Comparison of ENCODE assay signal across 8 cellular contexts in the genomic region with DNA sequence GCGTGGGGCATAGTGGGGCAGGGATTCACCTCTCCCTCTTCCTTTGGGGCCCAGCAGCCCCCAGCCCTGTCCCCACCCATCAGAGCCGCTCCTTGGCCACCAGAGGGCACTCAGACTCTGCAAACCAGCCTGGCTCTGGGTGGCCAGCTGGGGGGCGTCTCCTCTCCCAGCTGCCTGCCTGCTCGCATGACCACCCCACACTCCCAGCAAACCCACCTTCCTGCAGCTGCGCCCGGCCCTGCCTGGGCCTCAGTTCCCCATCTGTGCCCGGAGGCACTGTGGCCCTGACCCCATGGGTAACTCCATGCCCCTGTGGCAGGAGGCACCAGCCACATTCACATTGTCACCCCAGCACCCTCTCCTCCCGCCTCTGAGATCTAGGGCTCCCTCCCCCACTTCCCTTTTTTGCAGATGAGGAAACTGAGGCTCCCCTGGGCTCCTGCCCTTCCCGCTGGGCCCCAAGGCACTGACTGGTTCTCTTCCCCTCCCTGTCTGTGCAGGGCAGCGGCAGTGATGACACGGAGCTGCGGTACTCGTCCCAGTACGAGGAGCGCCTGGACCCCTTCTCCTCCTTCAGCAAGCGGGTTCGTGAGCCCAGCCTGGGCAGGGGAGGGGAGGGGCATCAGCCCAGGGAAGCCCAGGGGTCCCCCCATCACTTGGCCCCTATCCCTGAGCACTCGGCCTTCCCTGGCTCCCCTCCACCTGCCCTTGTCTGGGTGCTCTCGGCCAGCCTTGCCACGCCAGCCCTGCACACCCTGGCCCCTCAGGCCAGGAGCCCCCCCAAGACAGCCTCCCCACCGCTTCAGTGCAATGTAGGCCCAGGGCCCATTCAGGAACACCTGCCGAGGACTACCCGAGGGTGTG. TPM values are rescaled to one million over a fixed set of nuclear protein-coding genes. Genes with fewer than 3 reads are reported as not detected.
DNase-seq lines count a peak whose midpoint lies in the region; ATAC-seq and TF ChIP-seq lines count a peak whose summit lies in the region.

No MANE protein-coding gene starts in this region.

- ATAC-seq in HG02973 (IDR thresholded peaks at IDR 0.05; ENCODE audit: unreplicated experiment) (peak; percentile 69), esophagus mucosa (peak; percentile 59), aorta (ENCODE audit: low FRiP score) (peak; percentile 75)

- TF ChIP-seq CTCF in GM12874 (IDR thresholded peaks at IDR 0.05; ENCODE audit: insufficient read depth, low read depth, low read length) (peak; percentile 94), neural crest cell (conservative IDR thresholded peaks at IDR 0.05) (peak; percentile 95)

- peaks cover 11% of the 10 kb centered on the region for H3K4me1 Mint-ChIP-seq in neural crest cell

- DNase-seq in 8988T (peak; percentile 72), NCI-H82 treated with DMSO at 0.1 percent for 48 hours (lab: John Stamatoyannopoulos, UW; ENCODE audit: unreplicated experiment) (peak; percentile 44), activated T-cell treated with anti-CD3 and anti-CD28 coated beads for 1 hour (ENCODE audit: low read depth) (peak; percentile 49), neural crest cell (ENCODE audit: low read depth, low spot score) (peak; percentile 77), aorta (no peak)

- WGBS in aorta, 2 donors, result 59% methylated on average over 19 to 23 of the region's 23 CpGs

- no peaks in the 10 kb centered on the region for H3K9me3 ChIP-seq in aorta (ENCODE audit: control insufficient read depth, low read length)

- H3K9me3 Mint-ChIP-seq in neural crest cell, result no peaks in the 10 kb centered on the region

- H3K4me3 Mint-ChIP-seq in neural crest cell, result peak overlapping the region; percentile 81

- H3K27me3 ChIP-seq in aorta (ENCODE audit: control insufficient read depth in 1 of 2, insufficient read depth in 2 of 2, low read length in 1 of 2), result no peaks in the 10 kb centered on the region

- H3K27me3 Mint-ChIP-seq in neural crest cell (ENCODE audit: low read depth), result no peaks in the 10 kb centered on the region

- intact Hi-C loops in aorta (cut with DNase I), result loop anchor here (1.0 to 10.0 kb wide), 3 partner anchors 111 to 675 kb away; no protein-coding TSS in a partner anchor

- no peak overlapping the region for H3K27ac ChIP-seq in aorta (ENCODE audit: low read depth in 1 of 2, low read length in 2 of 2)

- no peaks in the 10 kb centered on the region for H3K36me3 ChIP-seq in aorta (ENCODE audit: control insufficient read depth in 1 of 2, insufficient read depth in 2 of 2, low read length in 1 of 2)

- H3K36me3 Mint-ChIP-seq in neural crest cell (ENCODE audit: low read depth), result no peaks in the 10 kb centered on the region

- H3K4me3 ChIP-seq in aorta (ENCODE audit: low read length in 2 of 2), result no peak overlapping the region

- H3K27ac Mint-ChIP-seq in neural crest cell (ENCODE audit: unreplicated experiment), result no peak overlapping the region

- no peaks in the 10 kb centered on the region for H3K4me1 ChIP-seq in aorta (ENCODE audit: control insufficient read depth in 1 of 2, insufficient read depth in 2 of 2, low read length in 2 of 2)

RNA-seq across cellular contexts. Expression of gene SH2B2, which starts 6.9 kb away (rescaled TPM):
- 1.1 TPM for total RNA-seq in esophagus mucosa
- total RNA-seq in neural crest cell, result 13.3 and 16.4 TPM in 2 replicates
- total RNA-seq in aorta, result 10 to 100 TPM in 1 of 2 donors, 1 to 10 TPM in 1; 5.5 to 15.6 TPM
- polyA plus RNA-seq in aorta, result 1 to 10 TPM in 1 of 2 donors, under 1 TPM in 1; 0.50 to 2.4 TPM

Comparison
In these comparisons a context has a peak if more than half of its experiments do, and no peak if none do; other contexts are left out.
1. DNase-seq: peak in 8988T (single experiment), NCI-H82 treated with DMSO at 0.1 percent for 48 hours (single experiment), activated T-cell treated with anti-CD3 and anti-CD28 coated beads for 1 hour (single experiment) and neural crest cell (single experiment); none in aorta (0 of 2).
2. Peak in every context shown above with its lines, with median percentiles within 50 percentile points of each other: ATAC-seq.